9 cellular contexts compared by ENCODE assay signal in genomic region chr11:119091966-119092879, GRCh38. TPM values are rescaled to one million over a fixed set of nuclear protein-coding genes. Genes with fewer than 3 reads are reported as not detected.
DNase-seq lines count a peak whose midpoint lies in the region; ATAC-seq, FAIRE-seq and TF ChIP-seq lines count a peak whose summit lies in the region.
"Had no signal": no experiment of that assay in that cellular context is flagged by ENCODE, and none has a peak within 500 bp of the region (broad histone marks: within the 10 kb centered on the region; RNA-seq: fewer than 3 reads in every experiment).

No MANE protein-coding gene starts in this region.

- no peak for FAIRE-seq in pancreas (lab: Jason Lieb, UNC)

- no peaks in the 10 kb centered on the region for H3K9me3 ChIP-seq in pancreas

- no peaks in the 10 kb centered on the region for H3K9me3 Mint-ChIP-seq in activated naive CD8-positive, alpha-beta T cell treated with anti-CD3 and anti-CD28 coated beads, Interleukin-2, amount 10 ng/mL, durations not matched to agents 7 days and 5 days
- no peaks in the 10 kb centered on the region for H3K9me3 Mint-ChIP-seq in nephron progenitor cell

- H3K36me3 Mint-ChIP-seq in activated naive CD8-positive, alpha-beta T cell treated with anti-CD3 and anti-CD28 coated beads, Interleukin-2, amount 10 ng/mL, durations not matched to agents 7 days and 5 days, result peaks cover 26% of the 10 kb centered on the region
- H3K36me3 Mint-ChIP-seq in nephron progenitor cell (ENCODE audit: low read depth), result peaks cover 24% of the 10 kb centered on the region

- peak overlapping the region in 1 of 4 donors; percentile 85 for H3K4me3 ChIP-seq in pancreas

- POLR2A ChIA-PET in activated naive CD8-positive, alpha-beta T cell treated with anti-CD3 and anti-CD28 coated beads, Interleukin-2, amount 10 ng/mL, durations not matched to agents 7 days and 5 days (lab: Charles Lee), result interaction anchor here (0.7 to 5.9 kb wide), 10 partner anchors 7 to 199 kb away, joined by 3 to 108 read pairs (median 5); partner anchors contain the start of genes C2CD2L, CBL, DPAGT1 and HMBS

- TF ChIP-seq CTCF in nephron progenitor cell (IDR thresholded peaks at IDR 0.05) (no peak), pancreas (IDR thresholded peaks at IDR 0.05) (no peak)

- H3K4me3 Mint-ChIP-seq in activated naive CD8-positive, alpha-beta T cell treated with anti-CD3 and anti-CD28 coated beads, Interleukin-2, amount 10 ng/mL, durations not matched to agents 7 days and 5 days, result peak overlapping the region; percentile 91
- H3K4me3 Mint-ChIP-seq in nephron progenitor cell, result peak overlapping the region; percentile 95

- intact Hi-C loops in pancreas (cut with DNase I), result no loop called here
- intact Hi-C loops in sciatic nerve (cut with DNase I), result no loop called here

- peaks cover 46% of the 10 kb centered on the region for H3K4me1 Mint-ChIP-seq in activated naive CD8-positive, alpha-beta T cell treated with anti-CD3 and anti-CD28 coated beads, Interleukin-2, amount 10 ng/mL, durations not matched to agents 7 days and 5 days
- H3K4me1 Mint-ChIP-seq in nephron progenitor cell, result peaks cover 52% of the 10 kb centered on the region

- H3K4me1 ChIP-seq in pancreas, result peaks cover 9 to 16% (median 11%) of the 10 kb centered on the region in 3 donors

- in situ Hi-C loops in KBM-7 (cut with MboI; ENCODE audit: low pct_unique_long_range_greater_than_20kb, low sequenced_read_pairs), result no loop called here

- peak; percentile 24 for DNase-seq in DMS 273 (lab: John Stamatoyannopoulos, UW; ENCODE audit: unreplicated experiment)
- no peak for DNase-seq in DMS 273 treated with DMSO at 0.1 percent for 48 hours (lab: John Stamatoyannopoulos, UW)
- peak; percentile 53 for DNase-seq in KBM-7
- DNase-seq in activated naive CD8-positive, alpha-beta T cell treated with anti-CD3 and anti-CD28 coated beads, Interleukin-2, amount 10 ng/mL, durations not matched to agents 7 days and 5 days, result no peak
- DNase-seq in nephron progenitor cell, result no peak
- DNase-seq in pancreas, result no peak
- no peak for DNase-seq in NCI-H526 treated with DMSO at 0.1 percent for 48 hours (lab: John Stamatoyannopoulos, UW)
- no peak for DNase-seq in sciatic nerve (ENCODE audit: low spot score)
- DNase-seq: foreskin keratinocyte had no signal

- no peaks in the 10 kb centered on the region for H3K27me3 Mint-ChIP-seq in activated naive CD8-positive, alpha-beta T cell treated with anti-CD3 and anti-CD28 coated beads, Interleukin-2, amount 10 ng/mL, durations not matched to agents 7 days and 5 days
- H3K27me3 Mint-ChIP-seq in nephron progenitor cell (ENCODE audit: low read depth, poor library complexity), result no peaks in the 10 kb centered on the region

- no peak overlapping the region for H3K27ac ChIP-seq in pancreas
- H3K27ac ChIP-seq: foreskin keratinocyte had no signal

- 84 to 86% methylated on average over 13 of the region's 13 CpGs for WGBS in pancreas, 2 donors

- no peak for ATAC-seq in activated naive CD8-positive, alpha-beta T cell treated with anti-CD3 and anti-CD28 coated beads, Interleukin-2, amount 10 ng/mL, durations not matched to agents 7 days and 5 days (ENCODE audit: low read depth)
- ATAC-seq in pancreas (no peak), sciatic nerve (no peak)
- ATAC-seq: foreskin keratinocyte had no signal

- H3K27me3 ChIP-seq in pancreas, result no peaks in the 10 kb centered on the region
- H3K27me3 ChIP-seq: foreskin keratinocyte had no signal

- peak overlapping the region; percentile 86 for H3K27ac Mint-ChIP-seq in activated naive CD8-positive, alpha-beta T cell treated with anti-CD3 and anti-CD28 coated beads, Interleukin-2, amount 10 ng/mL, durations not matched to agents 7 days and 5 days
- H3K27ac Mint-ChIP-seq in nephron progenitor cell, result peak overlapping the region; percentile 78

- H3K36me3 ChIP-seq in pancreas, result peaks cover 0 to 9% (median 0%) of the 10 kb centered on the region in 3 donors

RNA-seq across cellular contexts. Expression of gene HMBS, which starts 7.5 kb away (rescaled TPM):
- total RNA-seq in activated naive CD8-positive, alpha-beta T cell treated with anti-CD3 and anti-CD28 coated beads, Interleukin-2, amount 10 ng/mL, durations not matched to agents 7 days and 5 days, result 10 to 100 TPM; 18.0 to 18.8 TPM
- total RNA-seq in pancreas (10 to 100 TPM in 1 of 6 donors, 1 to 10 TPM in 5; 4.8 to 15.1 (median 8.6) TPM), sciatic nerve (10.7 TPM)
- 10 to 100 TPM; 18.9 TPM for polyA plus RNA-seq in pancreas

RNA-seq across cellular contexts. Expression of gene DPAGT1, which starts 9.4 kb away (rescaled TPM):
- total RNA-seq in activated naive CD8-positive, alpha-beta T cell treated with anti-CD3 and anti-CD28 coated beads, Interleukin-2, amount 10 ng/mL, durations not matched to agents 7 days and 5 days, result 10 to 100 TPM; 43.2 to 56.1 TPM
- total RNA-seq in pancreas, result 10 to 100 TPM; 21.3 to 46.2 (median 26.1) TPM
- 10 to 100 TPM; 30.6 to 31.9 TPM for polyA plus RNA-seq in pancreas
- 28.9 TPM for total RNA-seq in sciatic nerve

RNA-seq across cellular contexts. Expression of gene C2CD2L, which starts 14.9 kb away (rescaled TPM):
- 10 to 100 TPM; 32.2 to 32.6 TPM for total RNA-seq in activated naive CD8-positive, alpha-beta T cell treated with anti-CD3 and anti-CD28 coated beads, Interleukin-2, amount 10 ng/mL, durations not matched to agents 7 days and 5 days
- total RNA-seq in pancreas (1 to 10 TPM; 4.9 to 9.1 (median 6.7) TPM), sciatic nerve (12.1 TPM)
- polyA plus RNA-seq in pancreas, result 10 to 100 TPM; 11.9 to 12.3 TPM

RNA-seq across cellular contexts. Expression of gene VPS11, which starts 24.6 kb away (rescaled TPM):
- 10 to 100 TPM; 41.2 to 46.2 TPM for total RNA-seq in activated naive CD8-positive, alpha-beta T cell treated with anti-CD3 and anti-CD28 coated beads, Interleukin-2, amount 10 ng/mL, durations not matched to agents 7 days and 5 days
- total RNA-seq in pancreas (10 to 100 TPM; 14.2 to 21.2 (median 16.0) TPM), sciatic nerve (37.2 TPM)
- 10 to 100 TPM; 34.2 to 47.4 TPM for polyA plus RNA-seq in pancreas

RNA-seq across cellular contexts. Expression of gene HINFP, which starts 29.2 kb away (rescaled TPM):
- 10 to 100 TPM; 52.4 to 52.6 TPM for total RNA-seq in activated naive CD8-positive, alpha-beta T cell treated with anti-CD3 and anti-CD28 coated beads, Interleukin-2, amount 10 ng/mL, durations not matched to agents 7 days and 5 days
- total RNA-seq in pancreas (10 to 100 TPM in 3 of 6 donors, 1 to 10 TPM in 3; 8.6 to 19.3 (median 11.3) TPM), sciatic nerve (30.4 TPM)
- polyA plus RNA-seq in pancreas, result 10 to 100 TPM; 16.7 to 21.3 TPM

Comparison
In these comparisons a context has a peak if more than half of its experiments do, and no peak if none do; other contexts are left out.
1. DNase-seq: peak in DMS 273 (single experiment) and KBM-7 (single experiment); none in DMS 273 treated with DMSO at 0.1 percent for 48 hours (single experiment), activated naive CD8-positive, alpha-beta T cell treated with anti-CD3 and anti-CD28 coated beads, Interleukin-2, amount 10 ng/mL, durations not matched to agents 7 days and 5 days (single experiment), nephron progenitor cell (single experiment), pancreas (0 of 6), NCI-H526 treated with DMSO at 0.1 percent for 48 hours (single experiment) and sciatic nerve (single experiment).